In the genomic region with DNA sequence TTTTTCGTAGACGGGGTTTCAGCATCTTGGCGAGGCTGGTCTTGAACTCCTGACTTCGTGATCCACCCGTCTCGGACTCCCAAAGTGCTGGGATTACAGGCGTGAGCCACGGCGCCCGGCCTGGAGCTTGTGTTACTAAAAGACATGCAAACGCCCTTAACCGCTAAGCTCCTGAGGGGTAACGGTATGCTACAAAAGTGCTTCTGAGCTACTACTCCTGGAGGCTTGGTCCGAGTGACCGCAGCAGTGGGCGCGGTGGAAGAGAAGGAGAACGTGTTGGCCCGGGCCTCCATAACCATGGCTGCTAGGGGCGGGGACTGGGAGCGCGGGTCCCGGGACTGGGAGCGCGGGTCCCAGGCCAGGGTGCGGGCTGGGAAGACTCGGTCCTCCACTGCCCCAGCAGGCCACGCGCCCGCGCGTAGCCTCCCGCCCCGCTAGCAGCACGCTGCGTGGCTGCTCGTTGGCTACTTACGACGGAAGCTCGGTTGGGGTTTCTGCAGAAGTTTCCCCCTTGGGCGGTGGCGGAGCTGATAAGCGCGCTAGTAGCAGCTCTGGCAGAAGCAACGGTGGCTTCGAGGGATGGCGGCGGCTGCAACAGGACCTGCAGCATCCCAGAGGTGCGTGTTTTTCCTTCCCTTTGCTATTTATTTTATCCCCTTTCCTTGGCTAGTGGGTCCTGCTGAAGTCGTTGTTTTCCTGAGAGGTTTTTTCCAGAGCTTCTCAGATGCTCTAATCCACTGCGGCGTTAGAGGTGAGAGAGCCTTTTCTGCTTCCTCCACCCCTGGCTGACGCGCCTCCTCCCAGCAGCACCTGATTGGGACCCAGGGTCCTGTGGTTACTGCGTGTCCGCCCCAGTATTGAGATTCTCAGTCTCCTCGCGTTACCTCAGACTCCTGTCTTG, we compare ENCODE assay signal across 8 cellular contexts.
DNase-seq lines count a peak whose midpoint lies in the region; ATAC-seq and TF ChIP-seq lines count a peak whose summit lies in the region.

No MANE protein-coding gene starts in this region.

- H3K9me3 ChIP-seq in iPS DF 6.9 (ENCODE audit: control insufficient read depth, insufficient read depth, low read length) = no peaks in the 10 kb centered on the region

- H3K27me3 ChIP-seq in ACC112 (ENCODE audit: insufficient read depth, low read length) = no peaks in the 10 kb centered on the region
- H3K27me3 ChIP-seq in iPS DF 6.9 (ENCODE audit: control insufficient read depth, insufficient read depth, low read length) = no peaks in the 10 kb centered on the region

- H3K4me3 ChIP-seq in ACC112 (ENCODE audit: low read depth, low read length) = peak overlapping the region; percentile 89
- H3K4me3 ChIP-seq in iPS DF 6.9 (ENCODE audit: low read length) = peak overlapping the region; percentile 44; the same call in 1 of the 2 replicates

- H3K79me2 ChIP-seq in ACC112 (ENCODE audit: control insufficient read depth, insufficient read depth, low read length, unreplicated experiment) = peaks cover 41% of the 10 kb centered on the region

- ATAC-seq in GM21381 (IDR thresholded peaks at IDR 0.05; ENCODE audit: unreplicated experiment) (peak; percentile 92), sciatic nerve (peak; percentile 99), HG02840 (IDR thresholded peaks at IDR 0.05; ENCODE audit: low FRiP score, unreplicated experiment) (no peak)

- H3K4me1 ChIP-seq in ACC112 (ENCODE audit: control insufficient read depth, insufficient read depth, low read length, unreplicated experiment) (peaks cover 12% of the 10 kb centered on the region), iPS DF 6.9 (ENCODE audit: control insufficient read depth, insufficient read depth, low read length) (no peaks in the 10 kb centered on the region)

- H3K36me3 ChIP-seq in ACC112 (ENCODE audit: insufficient read depth, low read length) (no peaks in the 10 kb centered on the region), iPS DF 6.9 (ENCODE audit: control insufficient read depth, insufficient read depth, low read length) (no peaks in the 10 kb centered on the region)

- H2AFZ ChIP-seq in ACC112 (ENCODE audit: low read length, unreplicated experiment) = peak overlapping the region; percentile 86

- TF ChIP-seq CTCF in VCaP (conservative IDR thresholded peaks at IDR 0.05) = no peak

- DNase-seq in NCI-H1930 (lab: John Stamatoyannopoulos, UW) (peak; percentile 58 to 64), brain pericyte (ENCODE audit: low read depth, low spot score) (peak; percentile 64), iPS DF 6.9 (ENCODE audit: low read depth, low spot score) (no peak), sciatic nerve (ENCODE audit: low spot score) (peak; percentile 85)

- intact Hi-C loops in sciatic nerve (cut with DNase I) = no loop called here

- H3K27ac ChIP-seq in ACC112 (ENCODE audit: low read depth, low read length) (peak overlapping the region; percentile 82), VCaP (peak overlapping the region; percentile 88), iPS DF 6.9 (ENCODE audit: low read length) (no peak overlapping the region)

- no CpG with 5 or more reads among the region's 58 CpGs for WGBS in iPS DF 6.9 (ENCODE audit: insufficient coverage, insufficient read length)
